34 cellular contexts compared by ENCODE assay signal in genomic region chr6:147817042-147817689, GRCh38.
"Had no signal": no experiment of that assay in that cellular context is flagged by ENCODE, and none has a peak within 500 bp of the region (broad histone marks: within the 10 kb centered on the region; RNA-seq: fewer than 3 reads in every experiment).

No MANE protein-coding gene starts in this region.

- H3K9me3 ChIP-seq: ascending aorta had no signal

- H3K4me3 Mint-ChIP-seq: activated B cell treated with CpG ODN at 0.5 μM for 24 hours; activated CD4-positive, alpha-beta memory T cell treated with anti-CD3 and anti-CD28 coated beads for 36 hours; activated CD4-positive, alpha-beta T cell treated with anti-CD3 and anti-CD28 coated beads, Interleukin-2, amount 10 ng/mL, durations not matched to agents 24 days and 14 days; activated CD8-positive, alpha-beta T cell treated with anti-CD3 and anti-CD28 coated beads for 36 hours; activated naive CD4-positive, alpha-beta T cell treated with anti-CD3 and anti-CD28 coated beads, Interleukin-2, amount 10 ng/mL, durations not matched to agents 7 days and 5 days; activated naive CD4-positive, alpha-beta T cell treated with anti-CD3 and anti-CD28 coated beads, Interleukin-2, amount 50 U/mL, for 24 hours; activated naive CD8-positive, alpha-beta T cell; activated naive CD8-positive, alpha-beta T cell treated with anti-CD3 and anti-CD28 coated beads, Interleukin-2, amount 10 ng/mL, durations not matched to agents 7 days and 5 days; activated naive CD8-positive, alpha-beta T cell treated with anti-CD3 and anti-CD28 coated beads, Interleukin-2, amount 50 U/mL, for 24 hours; activated T-cell treated with anti-CD3 and anti-CD28 coated beads, Interleukin-2, amount 50 U/mL, for 4 hours; brain; central memory CD8-positive, alpha-beta T cell; T-helper 1 cell treated with Interleukin-12 subunit alpha and Interleukin-12 subunit beta and Interleukin-4 antibody, amounts not matched to agents 30 μg/mL and 1 μg/mL, for 36 hours; T-helper 2 cell treated with Interferon-gamma antibody and Interleukin-4, amounts not matched to agents 5 μg/mL and 100 μg/mL, for 36 hours had no signal

- H3K27me3 Mint-ChIP-seq: activated B cell treated with CpG ODN at 0.5 μM for 24 hours; activated CD4-positive, alpha-beta memory T cell treated with anti-CD3 and anti-CD28 coated beads for 36 hours; activated CD4-positive, alpha-beta T cell treated with anti-CD3 and anti-CD28 coated beads, Interleukin-2, amount 10 ng/mL, durations not matched to agents 24 days and 14 days; activated naive CD4-positive, alpha-beta T cell treated with anti-CD3 and anti-CD28 coated beads, Interleukin-2, amount 10 ng/mL, durations not matched to agents 7 days and 5 days; activated naive CD4-positive, alpha-beta T cell treated with anti-CD3 and anti-CD28 coated beads, Interleukin-2, amount 50 U/mL, for 24 hours; activated naive CD8-positive, alpha-beta T cell; activated naive CD8-positive, alpha-beta T cell treated with anti-CD3 and anti-CD28 coated beads, Interleukin-2, amount 10 ng/mL, durations not matched to agents 7 days and 5 days; central memory CD8-positive, alpha-beta T cell had no signal

- H3K27ac ChIP-seq: ascending aorta, cardiac muscle cell, VCaP had no signal

- H3K36me3 ChIP-seq: ascending aorta, cardiac muscle cell had no signal

- H3K4me1 Mint-ChIP-seq: activated B cell treated with CpG ODN at 0.5 μM for 24 hours; activated CD4-positive, alpha-beta T cell treated with anti-CD3 and anti-CD28 coated beads, Interleukin-2, amount 10 ng/mL, durations not matched to agents 24 days and 14 days; activated naive CD4-positive, alpha-beta T cell treated with anti-CD3 and anti-CD28 coated beads, Interleukin-2, amount 10 ng/mL, durations not matched to agents 7 days and 5 days; activated naive CD4-positive, alpha-beta T cell treated with anti-CD3 and anti-CD28 coated beads, Interleukin-2, amount 50 U/mL, for 24 hours; activated naive CD8-positive, alpha-beta T cell treated with anti-CD3 and anti-CD28 coated beads, Interleukin-2, amount 10 ng/mL, durations not matched to agents 7 days and 5 days; activated naive CD8-positive, alpha-beta T cell treated with anti-CD3 and anti-CD28 coated beads, Interleukin-2, amount 50 U/mL, for 24 hours; central memory CD8-positive, alpha-beta T cell had no signal

- H3K27me3 ChIP-seq: ascending aorta, cardiac muscle cell had no signal

- H3K27ac Mint-ChIP-seq: activated B cell treated with CpG ODN at 0.5 μM for 24 hours; activated CD4-positive, alpha-beta memory T cell treated with anti-CD3 and anti-CD28 coated beads for 36 hours; activated CD4-positive, alpha-beta T cell treated with anti-CD3 and anti-CD28 coated beads, Interleukin-2, amount 10 ng/mL, durations not matched to agents 24 days and 14 days; activated CD8-positive, alpha-beta T cell treated with anti-CD3 and anti-CD28 coated beads for 36 hours; activated naive CD4-positive, alpha-beta T cell treated with anti-CD3 and anti-CD28 coated beads, Interleukin-2, amount 10 ng/mL, durations not matched to agents 7 days and 5 days; activated naive CD4-positive, alpha-beta T cell treated with anti-CD3 and anti-CD28 coated beads, Interleukin-2, amount 50 U/mL, for 24 hours; activated naive CD8-positive, alpha-beta T cell; activated naive CD8-positive, alpha-beta T cell treated with anti-CD3 and anti-CD28 coated beads, Interleukin-2, amount 10 ng/mL, durations not matched to agents 7 days and 5 days; activated naive CD8-positive, alpha-beta T cell treated with anti-CD3 and anti-CD28 coated beads, Interleukin-2, amount 50 U/mL, for 24 hours; activated T-helper 2 cell treated with anti-CD3 and anti-CD28 coated beads, Interferon-gamma antibody, Interleukin-2, Interleukin-4, amounts not matched to agents 10 μg/mL and 5 μg/mL and 100 μg/mL, durations not matched to agents 14 hours and 24 hours and 36 hours; T-helper 1 cell treated with Interleukin-12 subunit alpha and Interleukin-12 subunit beta and Interleukin-4 antibody, amounts not matched to agents 30 μg/mL and 1 μg/mL, for 36 hours; T-helper 2 cell treated with Interferon-gamma antibody and Interleukin-4, amounts not matched to agents 5 μg/mL and 100 μg/mL, for 36 hours had no signal

- H3K36me3 Mint-ChIP-seq: activated CD4-positive, alpha-beta memory T cell treated with anti-CD3 and anti-CD28 coated beads for 36 hours; activated naive CD4-positive, alpha-beta T cell treated with anti-CD3 and anti-CD28 coated beads, Interleukin-2, amount 10 ng/mL, durations not matched to agents 7 days and 5 days; activated naive CD4-positive, alpha-beta T cell treated with anti-CD3 and anti-CD28 coated beads, Interleukin-2, amount 50 U/mL, for 24 hours; activated naive CD8-positive, alpha-beta T cell; activated naive CD8-positive, alpha-beta T cell treated with anti-CD3 and anti-CD28 coated beads, Interleukin-2, amount 10 ng/mL, durations not matched to agents 7 days and 5 days; brain had no signal

- H3K9me3 Mint-ChIP-seq: activated B cell treated with CpG ODN at 0.5 μM for 24 hours; activated CD4-positive, alpha-beta memory T cell treated with anti-CD3 and anti-CD28 coated beads for 36 hours; activated CD4-positive, alpha-beta T cell treated with anti-CD3 and anti-CD28 coated beads, Interleukin-2, amount 10 ng/mL, durations not matched to agents 24 days and 14 days; activated CD8-positive, alpha-beta T cell treated with anti-CD3 and anti-CD28 coated beads for 36 hours; activated naive CD4-positive, alpha-beta T cell treated with anti-CD3 and anti-CD28 coated beads, Interleukin-2, amount 10 ng/mL, durations not matched to agents 7 days and 5 days; activated naive CD4-positive, alpha-beta T cell treated with anti-CD3 and anti-CD28 coated beads, Interleukin-2, amount 50 U/mL, for 24 hours; activated naive CD8-positive, alpha-beta T cell treated with anti-CD3 and anti-CD28 coated beads, Interleukin-2, amount 10 ng/mL, durations not matched to agents 7 days and 5 days; activated T-cell treated with anti-CD3 and anti-CD28 coated beads, Interleukin-2, amount 50 U/mL, for 4 hours; activated T-helper 2 cell treated with anti-CD3 and anti-CD28 coated beads, Interferon-gamma antibody, Interleukin-2, Interleukin-4, amounts not matched to agents 10 μg/mL and 5 μg/mL and 100 μg/mL, durations not matched to agents 14 hours and 24 hours and 36 hours; brain; T-helper 1 cell treated with Interleukin-12 subunit alpha and Interleukin-12 subunit beta and Interleukin-4 antibody, amounts not matched to agents 30 μg/mL and 1 μg/mL, for 36 hours; T-helper 2 cell treated with Interferon-gamma antibody and Interleukin-4, amounts not matched to agents 5 μg/mL and 100 μg/mL, for 36 hours had no signal

- H3K4me1 ChIP-seq: ascending aorta had no signal

- DNase-seq: activated B cell treated with CpG ODN at 0.5 μM for 24 hours; activated CD4-positive, alpha-beta memory T cell treated with anti-CD3 and anti-CD28 coated beads for 36 hours; activated CD4-positive, alpha-beta T cell treated with anti-CD3 and anti-CD28 coated beads for 4 hours; activated CD4-positive, alpha-beta T cell treated with anti-CD3 and anti-CD28 coated beads, Interleukin-2, amount 10 ng/mL, durations not matched to agents 24 days and 14 days; activated CD4-positive, alpha-beta T cell treated with anti-CD3 and anti-CD28 coated beads, Interleukin-2, amount 50 U/mL, for 1 hour; activated CD4-positive, alpha-beta T cell treated with anti-CD3 and anti-CD28 coated beads, Interleukin-2, amount 50 U/mL, for 4 hours; activated CD4-positive, CD25-positive, alpha-beta regulatory T cell treated with anti-CD3 and anti-CD28 coated beads, Interleukin-2, amount 50 U/mL, for 72 hours; activated CD8-positive, alpha-beta memory T cell treated with anti-CD3 and anti-CD28 coated beads, Interleukin-2, amount 50 U/mL, for 4 hours; activated CD8-positive, alpha-beta T cell treated with anti-CD3 and anti-CD28 coated beads for 36 hours; activated effector memory CD4-positive, alpha-beta T cell treated with Interleukin-2 at 50 U/mL for 16 hours; activated gamma-delta T cell; activated naive CD4-positive, alpha-beta T cell treated with anti-CD3 and anti-CD28 coated beads, Interleukin-2, amount 10 ng/mL, durations not matched to agents 7 days and 5 days; activated naive CD4-positive, alpha-beta T cell treated with Interleukin-2 at 50 U/mL for 16 hours; activated naive CD8-positive, alpha-beta T cell treated with anti-CD3 and anti-CD28 coated beads, Interleukin-2, amount 10 ng/mL, durations not matched to agents 7 days and 5 days; activated naive CD8-positive, alpha-beta T cell treated with anti-CD3 and anti-CD28 coated beads, Interleukin-2, amount 50 U/mL, for 24 hours; activated T-cell treated with anti-CD3 and anti-CD28 coated beads for 4 hours; activated T-cell treated with anti-CD3 and anti-CD28 coated beads, Interleukin-2, amount 50 U/mL, for 1 hour; activated T-cell treated with anti-CD3 and anti-CD28 coated beads, Interleukin-2, amount 50 U/mL, for 4 hours; amygdala; caudate nucleus; cerebellar nuclear complex; T-helper 1 cell; T-helper 2 cell; T-helper 9 cell had no signal

- H3K4me3 ChIP-seq: ascending aorta, cardiac muscle cell had no signal

- ATAC-seq: activated CD8-positive, alpha-beta T cell treated with anti-CD3 and anti-CD28 coated beads for 36 hours; activated naive CD8-positive, alpha-beta T cell treated with anti-CD3 and anti-CD28 coated beads, Interleukin-2, amount 50 U/mL, for 24 hours; activated T-cell treated with anti-CD3 and anti-CD28 coated beads, Interleukin-2, amount 50 U/mL, for 4 hours had no signal
